Comparison of ENCODE assay signal across 2 cellular contexts in the genomic region with DNA sequence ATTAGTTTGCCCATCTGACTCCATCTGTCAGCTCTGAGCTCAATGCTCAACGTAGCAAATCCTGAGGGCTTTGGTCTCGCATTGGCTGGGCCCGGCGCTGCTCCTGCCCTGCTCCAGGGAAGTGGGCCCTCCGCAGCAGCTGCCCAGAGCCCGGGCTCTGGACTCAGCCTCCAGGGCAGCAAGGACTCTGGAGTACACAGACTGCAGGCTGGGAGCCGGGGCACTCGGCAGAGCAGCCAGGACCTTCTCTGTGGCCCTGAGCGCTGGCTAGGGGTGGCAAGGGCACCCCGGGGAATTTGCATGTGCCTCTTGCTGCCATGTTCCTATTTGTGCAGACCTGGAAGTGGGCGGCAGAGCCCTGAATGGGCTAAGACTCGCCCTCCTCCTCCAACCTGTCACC.
TF ChIP-seq lines count a peak whose summit lies in the region.

No MANE protein-coding gene starts in this region.

TF ChIP-seq in HepG2, 621 proteins besides CTCF, POLR2A, EP300 and RAD21:
- TF ChIP-seq, protein P1, sequence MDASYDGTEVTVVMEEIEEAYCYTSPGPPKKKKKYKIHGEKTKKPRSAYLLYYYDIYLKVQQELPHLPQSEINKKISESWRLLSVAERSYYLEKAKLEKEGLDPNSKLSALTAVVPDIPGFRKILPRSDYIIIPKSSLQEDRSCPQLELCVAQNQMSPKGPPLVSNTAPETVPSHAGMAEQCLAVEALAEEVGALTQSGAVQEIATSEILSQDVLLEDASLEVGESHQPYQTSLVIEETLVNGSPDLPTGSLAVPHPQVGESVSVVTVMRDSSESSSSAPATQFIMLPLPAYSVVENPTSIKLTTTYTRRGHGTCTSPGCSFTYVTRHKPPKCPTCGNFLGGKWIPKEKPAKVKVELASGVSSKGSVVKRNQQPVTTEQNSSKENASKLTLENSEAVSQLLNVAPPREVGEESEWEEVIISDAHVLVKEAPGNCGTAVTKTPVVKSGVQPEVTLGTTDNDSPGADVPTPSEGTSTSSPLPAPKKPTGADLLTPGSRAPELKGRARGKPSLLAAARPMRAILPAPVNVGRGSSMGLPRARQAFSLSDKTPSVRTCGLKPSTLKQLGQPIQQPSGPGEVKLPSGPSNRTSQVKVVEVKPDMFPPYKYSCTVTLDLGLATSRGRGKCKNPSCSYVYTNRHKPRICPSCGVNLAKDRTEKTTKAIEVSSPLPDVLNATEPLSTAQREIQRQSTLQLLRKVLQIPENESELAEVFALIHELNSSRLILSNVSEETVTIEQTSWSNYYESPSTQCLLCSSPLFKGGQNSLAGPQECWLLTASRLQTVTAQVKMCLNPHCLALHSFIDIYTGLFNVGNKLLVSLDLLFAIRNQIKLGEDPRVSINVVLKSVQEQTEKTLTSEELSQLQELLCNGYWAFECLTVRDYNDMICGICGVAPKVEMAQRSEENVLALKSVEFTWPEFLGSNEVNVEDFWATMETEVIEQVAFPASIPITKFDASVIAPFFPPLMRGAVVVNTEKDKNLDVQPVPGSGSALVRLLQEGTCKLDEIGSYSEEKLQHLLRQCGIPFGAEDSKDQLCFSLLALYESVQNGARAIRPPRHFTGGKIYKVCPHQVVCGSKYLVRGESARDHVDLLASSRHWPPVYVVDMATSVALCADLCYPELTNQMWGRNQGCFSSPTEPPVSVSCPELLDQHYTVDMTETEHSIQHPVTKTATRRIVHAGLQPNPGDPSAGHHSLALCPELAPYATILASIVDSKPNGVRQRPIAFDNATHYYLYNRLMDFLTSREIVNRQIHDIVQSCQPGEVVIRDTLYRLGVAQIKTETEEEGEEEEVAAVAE (CRISPR knock-in tag; IDR thresholded peaks at IDR 0.05; ENCODE audit: borderline replicate concordance) = no peak
- TF ChIP-seq TAF15 (IDR thresholded peaks at IDR 0.05; ENCODE audit: low read depth, low read length, poor library complexity, severe bottlenecking) = no peak

TF ChIP-seq in WTC11, 78 proteins besides CTCF, POLR2A, EP300 and RAD21:
- TF ChIP-seq GTF2I (CRISPR knock-in tag; conservative IDR thresholded peaks at IDR 0.05) = no peak
- TF ChIP-seq, protein P2, sequence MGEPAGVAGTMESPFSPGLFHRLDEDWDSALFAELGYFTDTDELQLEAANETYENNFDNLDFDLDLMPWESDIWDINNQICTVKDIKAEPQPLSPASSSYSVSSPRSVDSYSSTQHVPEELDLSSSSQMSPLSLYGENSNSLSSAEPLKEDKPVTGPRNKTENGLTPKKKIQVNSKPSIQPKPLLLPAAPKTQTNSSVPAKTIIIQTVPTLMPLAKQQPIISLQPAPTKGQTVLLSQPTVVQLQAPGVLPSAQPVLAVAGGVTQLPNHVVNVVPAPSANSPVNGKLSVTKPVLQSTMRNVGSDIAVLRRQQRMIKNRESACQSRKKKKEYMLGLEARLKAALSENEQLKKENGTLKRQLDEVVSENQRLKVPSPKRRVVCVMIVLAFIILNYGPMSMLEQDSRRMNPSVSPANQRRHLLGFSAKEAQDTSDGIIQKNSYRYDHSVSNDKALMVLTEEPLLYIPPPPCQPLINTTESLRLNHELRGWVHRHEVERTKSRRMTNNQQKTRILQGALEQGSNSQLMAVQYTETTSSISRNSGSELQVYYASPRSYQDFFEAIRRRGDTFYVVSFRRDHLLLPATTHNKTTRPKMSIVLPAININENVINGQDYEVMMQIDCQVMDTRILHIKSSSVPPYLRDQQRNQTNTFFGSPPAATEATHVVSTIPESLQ (CRISPR knock-in tag; IDR thresholded peaks at IDR 0.05) = no peak
- TF ChIP-seq SP1 (CRISPR knock-in tag; conservative IDR thresholded peaks at IDR 0.05) = no peak
- TF ChIP-seq JAZF1 (CRISPR knock-in tag; IDR thresholded peaks at IDR 0.05) = no peak
- TF ChIP-seq ELF4 (CRISPR knock-in tag; IDR thresholded peaks at IDR 0.05; ENCODE audit: low read depth) = no peak
- TF ChIP-seq HMGA2 (CRISPR knock-in tag; IDR thresholded peaks at IDR 0.05) = no peak
- TF ChIP-seq, protein P3, sequence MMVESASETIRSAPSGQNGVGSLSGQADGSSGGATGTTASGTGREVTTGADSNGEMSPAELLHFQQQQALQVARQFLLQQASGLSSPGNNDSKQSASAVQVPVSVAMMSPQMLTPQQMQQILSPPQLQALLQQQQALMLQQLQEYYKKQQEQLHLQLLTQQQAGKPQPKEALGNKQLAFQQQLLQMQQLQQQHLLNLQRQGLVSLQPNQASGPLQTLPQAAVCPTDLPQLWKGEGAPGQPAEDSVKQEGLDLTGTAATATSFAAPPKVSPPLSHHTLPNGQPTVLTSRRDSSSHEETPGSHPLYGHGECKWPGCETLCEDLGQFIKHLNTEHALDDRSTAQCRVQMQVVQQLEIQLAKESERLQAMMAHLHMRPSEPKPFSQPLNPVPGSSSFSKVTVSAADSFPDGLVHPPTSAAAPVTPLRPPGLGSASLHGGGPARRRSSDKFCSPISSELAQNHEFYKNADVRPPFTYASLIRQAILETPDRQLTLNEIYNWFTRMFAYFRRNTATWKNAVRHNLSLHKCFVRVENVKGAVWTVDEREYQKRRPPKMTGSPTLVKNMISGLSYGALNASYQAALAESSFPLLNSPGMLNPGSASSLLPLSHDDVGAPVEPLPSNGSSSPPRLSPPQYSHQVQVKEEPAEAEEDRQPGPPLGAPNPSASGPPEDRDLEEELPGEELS (CRISPR knock-in tag; IDR thresholded peaks at IDR 0.05) = no peak
